In the genomic region with DNA sequence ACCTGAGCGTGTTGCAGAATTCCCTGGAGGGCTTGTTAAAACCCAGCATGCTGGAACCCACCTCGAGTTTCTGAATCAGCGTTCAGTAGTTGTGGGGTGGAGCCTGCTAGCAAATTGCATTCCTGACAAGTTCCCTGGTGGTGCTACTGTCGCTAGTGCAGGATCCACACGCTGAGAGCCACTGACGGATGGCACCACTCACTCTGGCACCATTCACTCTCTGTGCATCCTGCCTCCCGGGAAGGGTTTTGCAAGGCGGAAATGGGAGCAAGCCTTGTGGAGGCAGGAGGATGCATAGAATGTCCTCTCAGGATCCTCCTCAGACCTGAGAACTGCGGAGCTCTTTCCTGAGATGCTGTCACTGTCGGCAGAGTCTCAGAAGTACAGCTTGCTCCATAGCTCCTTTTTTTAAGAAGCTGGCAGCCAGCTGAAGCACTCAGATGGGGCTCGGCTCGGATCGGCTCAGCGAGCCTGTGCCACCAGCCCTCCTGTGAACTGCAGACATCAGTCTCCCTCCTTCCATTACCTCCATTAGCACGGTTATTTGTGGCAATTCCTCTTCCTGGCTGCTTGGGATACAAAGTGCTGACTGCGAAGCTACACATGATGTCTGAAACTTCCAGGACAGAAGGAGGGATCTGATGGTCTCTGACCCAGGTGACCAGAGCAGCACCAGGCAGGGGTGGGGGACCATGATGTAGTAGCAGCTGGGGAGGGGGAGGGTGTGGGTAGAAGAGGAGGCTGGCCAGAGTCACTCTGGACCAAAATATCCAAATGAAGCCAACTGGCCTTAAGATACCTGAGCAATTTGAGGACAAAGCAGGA, we compare ENCODE assay signal across 16 cellular contexts.
DNase-seq lines count a peak whose midpoint lies in the region; ATAC-seq and TF ChIP-seq lines count a peak whose summit lies in the region.
"Had no signal": no experiment of that assay in that cellular context is flagged by ENCODE, and none has a peak within 500 bp of the region (broad histone marks: within the 10 kb centered on the region; RNA-seq: fewer than 3 reads in every experiment).

No MANE protein-coding gene starts in this region.

- H3K36me3 ChIP-seq in fibroblast of lung (ENCODE audit: control insufficient read depth, insufficient read depth, low read length) (no peaks in the 10 kb centered on the region), osteoblast (ENCODE audit: insufficient read depth, low read length) (no peaks in the 10 kb centered on the region), right atrium auricular region (no peaks in the 10 kb centered on the region), spleen (no peaks in the 10 kb centered on the region)
- H3K36me3 ChIP-seq: brain microvascular endothelial cell, pancreas had no signal

- H2AFZ ChIP-seq in fibroblast of lung (ENCODE audit: low read length): no peak overlapping the region
- H2AFZ ChIP-seq in osteoblast (ENCODE audit: low read length): no peak overlapping the region

- no peak overlapping the region for H3K4me3 ChIP-seq in fibroblast of lung (replicated peaks in 1 of 4; ENCODE audit: control extremely low read depth in 1 of 4, insufficient read depth in 1 of 4, low read depth in 3 of 4, low read length in 4 of 4)
- no peak overlapping the region for H3K4me3 ChIP-seq in osteoblast (ENCODE audit: insufficient read depth, low read length)
- H3K4me3 ChIP-seq in right atrium auricular region: no peak overlapping the region
- H3K4me3 ChIP-seq in spleen: no peak overlapping the region
- H3K4me3 ChIP-seq: pancreas had no signal

- ATAC-seq in GM21528 (IDR thresholded peaks at IDR 0.05; ENCODE audit: low FRiP score, unreplicated experiment): no peak
- ATAC-seq: pancreas had no signal

- TF ChIP-seq POLR2A in spleen (IDR thresholded peaks at IDR 0.05): no peak

- H3K4me1 ChIP-seq in fibroblast of lung (ENCODE audit: control insufficient read depth, extremely low read depth, insufficient read depth, low read length) (peaks cover 2% of the 10 kb centered on the region), osteoblast (ENCODE audit: insufficient read depth, low read length) (no peaks in the 10 kb centered on the region), right atrium auricular region (no peaks in the 10 kb centered on the region), spleen (no peaks in the 10 kb centered on the region)
- H3K4me1 ChIP-seq: pancreas had no signal

- H3K79me2 ChIP-seq in fibroblast of lung (ENCODE audit: control insufficient read depth, insufficient read depth, low read length) (no peaks in the 10 kb centered on the region), osteoblast (ENCODE audit: insufficient read depth, low read length) (no peaks in the 10 kb centered on the region)

- H3K4me2 ChIP-seq in fibroblast of lung (ENCODE audit: extremely low read depth, insufficient read depth, low read length) (peak overlapping the region; percentile 8), osteoblast (ENCODE audit: insufficient read depth, low read length) (no peak overlapping the region)

- no peak overlapping the region for H3K9ac ChIP-seq in fibroblast of lung (ENCODE audit: insufficient read depth, low read length)

- H3K27ac ChIP-seq in fibroblast of lung (ENCODE audit: insufficient read depth, low read length): no peak overlapping the region
- H3K27ac ChIP-seq in osteoblast (ENCODE audit: low read depth, low read length): no peak overlapping the region
- H3K27ac ChIP-seq in right atrium auricular region: no peak overlapping the region
- H3K27ac ChIP-seq in spleen: no peak overlapping the region
- H3K27ac ChIP-seq: 22Rv1, brain microvascular endothelial cell, pancreas had no signal

- DNase-seq in DMS 273 (lab: John Stamatoyannopoulos, UW; ENCODE audit: unreplicated experiment) (peak; percentile 16), DMS 273 treated with DMSO at 0.1 percent for 48 hours (lab: John Stamatoyannopoulos, UW) (no peak), NCI-H526 (lab: John Stamatoyannopoulos, UW) (peak; percentile 67 to 88), fibroblast of lung (ENCODE audit: low read depth in 2 of 2) (peak in 1 of 2 donors; percentile 5), osteoblast (ENCODE audit: insufficient read length, low spot score, missing footprints) (peak; percentile 17), right atrium auricular region (ENCODE audit: low spot score) (no peak), spleen (no peak)
- DNase-seq: activated CD4-positive, alpha-beta memory T cell treated with anti-CD3 and anti-CD28 coated beads, Interleukin-2, amount 10 ng/mL, durations not matched to agents 7 days and 5 days; brain microvascular endothelial cell; hippocampal formation; NCI-H446 treated with DMSO at 0.1 percent for 48 hours; pancreas; T-helper 9 cell; trophoblast cell had no signal

- H3K27me3 ChIP-seq in fibroblast of lung (ENCODE audit: control insufficient read depth, insufficient read depth, low read length) (no peaks in the 10 kb centered on the region), osteoblast (ENCODE audit: insufficient read depth, low read length) (no peaks in the 10 kb centered on the region), right atrium auricular region (no peaks in the 10 kb centered on the region), spleen (replicated peaks in 1 of 7) (peaks cover 0 to 42% (median 0%) of the 10 kb centered on the region in 7 donors)
- H3K27me3 ChIP-seq: brain microvascular endothelial cell had no signal

- WGBS in spleen, 5 donors: 24 to 31% (median 27%) methylated on average over 11 to 16 of the region's 16 CpGs

- TF ChIP-seq CTCF in fibroblast of lung (conservative IDR thresholded peaks at IDR 0.05 in 1 of 2, IDR thresholded peaks at IDR 0.05 in 1 of 2; ENCODE audit: low read depth in 1 of 2, low read length in 2 of 2): no peak
- no peak for TF ChIP-seq CTCF in osteoblast (IDR thresholded peaks at IDR 0.05; ENCODE audit: extremely low read depth, low read depth, low read length)
- no peak for TF ChIP-seq CTCF in right atrium auricular region (IDR thresholded peaks at IDR 0.05)
- TF ChIP-seq CTCF in spleen (IDR thresholded peaks at IDR 0.05 in 8 of 11, conservative IDR thresholded peaks at IDR 0.05 in 3 of 11): no peak

- intact Hi-C loops in spleen (cut with DNase I; ENCODE audit: low total_unique reads): no loop called here

- H3K9me3 ChIP-seq in fibroblast of lung (ENCODE audit: control insufficient read depth, insufficient read depth, low read depth, low read length) (no peaks in the 10 kb centered on the region), osteoblast (ENCODE audit: low read depth, low read length) (no peaks in the 10 kb centered on the region), right atrium auricular region (no peaks in the 10 kb centered on the region), spleen (no peaks in the 10 kb centered on the region)
- H3K9me3 ChIP-seq: pancreas had no signal

- H4K20me1 ChIP-seq in fibroblast of lung (ENCODE audit: control insufficient read depth, extremely low read depth, insufficient read depth, low read length) (no peaks in the 10 kb centered on the region), osteoblast (ENCODE audit: insufficient read depth, low read length) (no peaks in the 10 kb centered on the region)

Comparison
In these comparisons a context has a peak if more than half of its experiments do, and no peak if none do; other contexts are left out.
1. DNase-seq: peak in DMS 273 (single experiment), NCI-H526 (2 of 2) and osteoblast (single experiment); none in DMS 273 treated with DMSO at 0.1 percent for 48 hours (single experiment), right atrium auricular region (single experiment) and spleen (single experiment).